Comparison of ENCODE assay signal across 14 cellular contexts in the genomic region with DNA sequence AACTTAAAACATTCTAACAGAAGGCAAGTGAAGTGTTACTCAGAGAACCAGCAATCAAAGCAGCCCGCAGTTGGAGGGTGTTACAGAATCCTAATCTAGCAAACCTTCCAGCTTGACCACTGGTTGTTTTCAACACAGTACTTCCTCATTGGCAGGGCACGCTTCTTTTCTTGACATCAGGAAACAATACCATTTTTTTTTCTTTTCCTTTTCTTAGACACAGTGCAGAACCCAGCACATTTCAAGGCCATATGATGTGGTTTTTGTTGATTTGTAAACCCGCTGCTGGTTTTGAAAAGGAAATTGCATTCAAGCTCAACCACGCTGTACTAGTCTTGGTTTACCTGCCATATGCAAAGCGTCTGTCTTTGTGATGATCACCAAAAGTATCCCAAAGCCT. TPM values are rescaled to one million over a fixed set of nuclear protein-coding genes. Genes with fewer than 3 reads are reported as not detected.
A peak's percentile ranks its signal among the peaks of the same experiment; 100 is the strongest.
DNase-seq lines count a peak whose midpoint lies in the region; ATAC-seq and TF ChIP-seq lines count a peak whose summit lies in the region.
"Had no signal": no experiment of that assay in that cellular context is flagged by ENCODE, and none has a peak within 500 bp of the region (broad histone marks: within the 10 kb centered on the region; RNA-seq: fewer than 3 reads in every experiment).

No MANE protein-coding gene starts in this region.

- 20 to 70% methylated on average over 4 to 5 of the region's 5 CpGs for WGBS in gastroesophageal sphincter (ENCODE audit: low coverage in 1 of 2), 2 donors
- 7 to 22% (median 10%) methylated on average over 5 of the region's 5 CpGs for WGBS in spleen, 5 donors

- H3K27me3 ChIP-seq in gastroesophageal sphincter (no peaks in the 10 kb centered on the region), spleen (replicated peaks in 1 of 7) (no peaks in the 10 kb centered on the region), HAP-1 (ENCODE audit: low read depth) (no peaks in the 10 kb centered on the region)

- no peak for TF ChIP-seq CTCF in gastroesophageal sphincter (IDR thresholded peaks at IDR 0.05)
- no peak for TF ChIP-seq CTCF in spleen (IDR thresholded peaks at IDR 0.05 in 8 of 11, conservative IDR thresholded peaks at IDR 0.05 in 3 of 11)
- no peak for TF ChIP-seq CTCF in endothelial cell (IDR thresholded peaks at IDR 0.05; ENCODE audit: unreplicated experiment)

- H3K27ac ChIP-seq in gastroesophageal sphincter, result peak overlapping the region in 3 of 4 donors; percentile 25 to 76 (median 44)
- peak overlapping the region in 7 of 8 donors; percentile 56 to 73 (median 66) for H3K27ac ChIP-seq in spleen

- H3K27ac Mint-ChIP-seq in endothelial cell (ENCODE audit: unreplicated experiment), result no peak overlapping the region
- H3K27ac Mint-ChIP-seq: activated naive CD4-positive, alpha-beta T cell treated with anti-CD3 and anti-CD28 coated beads, Interleukin-2, amount 50 U/mL, for 24 hours; type B pancreatic cell had no signal

- H3K9me3 ChIP-seq in gastroesophageal sphincter (no peaks in the 10 kb centered on the region), spleen (peaks cover 0 to 15% (median 8%) of the 10 kb centered on the region in 8 donors), HAP-1 (no peaks in the 10 kb centered on the region)

- H3K4me1 ChIP-seq in gastroesophageal sphincter, result peaks cover 34 to 98% (median 38%) of the 10 kb centered on the region in 3 donors
- H3K4me1 ChIP-seq in spleen, result peaks cover 6 to 36% (median 20%) of the 10 kb centered on the region in 6 donors
- no peaks in the 10 kb centered on the region for H3K4me1 ChIP-seq in HAP-1

- no peak for TF ChIP-seq EP300 in gastroesophageal sphincter (IDR thresholded peaks at IDR 0.05)

- H3K4me3 ChIP-seq in gastroesophageal sphincter (no peak overlapping the region), spleen (no peak overlapping the region), HAP-1 (no peak overlapping the region)

- no peaks in the 10 kb centered on the region for H3K27me3 Mint-ChIP-seq in endothelial cell (ENCODE audit: unreplicated experiment)
- H3K27me3 Mint-ChIP-seq: type B pancreatic cell had no signal

- H3K4me1 Mint-ChIP-seq in endothelial cell (ENCODE audit: unreplicated experiment), result peaks cover 16% of the 10 kb centered on the region

- peaks cover 12% of the 10 kb centered on the region for H3K36me3 Mint-ChIP-seq in endothelial cell (ENCODE audit: low read depth, unreplicated experiment)
- H3K36me3 Mint-ChIP-seq: activated naive CD4-positive, alpha-beta T cell treated with anti-CD3 and anti-CD28 coated beads, Interleukin-2, amount 50 U/mL, for 24 hours had no signal

- no peaks in the 10 kb centered on the region for H3K9me3 Mint-ChIP-seq in endothelial cell (ENCODE audit: unreplicated experiment)
- H3K9me3 Mint-ChIP-seq: activated naive CD4-positive, alpha-beta T cell treated with anti-CD3 and anti-CD28 coated beads, Interleukin-2, amount 50 U/mL, for 24 hours; type B pancreatic cell had no signal

- intact Hi-C loops in spleen (cut with DNase I; ENCODE audit: low total_unique reads), result no loop called here

- peak; percentile 57 for ATAC-seq in GM19463 (IDR thresholded peaks at IDR 0.05; ENCODE audit: unreplicated experiment)
- ATAC-seq in gastroesophageal sphincter, result no peak
- no peak for ATAC-seq in HG02610 (IDR thresholded peaks at IDR 0.05; ENCODE audit: unreplicated experiment)
- ATAC-seq in HG02678 (IDR thresholded peaks at IDR 0.05; ENCODE audit: unreplicated experiment), result no peak

- H3K4me3 Mint-ChIP-seq in endothelial cell (ENCODE audit: unreplicated experiment), result no peak overlapping the region
- H3K4me3 Mint-ChIP-seq: activated naive CD4-positive, alpha-beta T cell treated with anti-CD3 and anti-CD28 coated beads, Interleukin-2, amount 50 U/mL, for 24 hours; type B pancreatic cell had no signal

- no peak for TF ChIP-seq POLR2A in gastroesophageal sphincter (IDR thresholded peaks at IDR 0.05)
- no peak for TF ChIP-seq POLR2A in spleen (IDR thresholded peaks at IDR 0.05)

- no peaks in the 10 kb centered on the region for H3K36me3 ChIP-seq in gastroesophageal sphincter
- H3K36me3 ChIP-seq in spleen, result no peaks in the 10 kb centered on the region
- no peaks in the 10 kb centered on the region for H3K36me3 ChIP-seq in HAP-1 (replicated peaks)

- in situ Hi-C loops in HAP-1 (cut with MboI; ENCODE audit: low sequenced_read_pairs), result no loop called here

- peak; percentile 60 to 70 for DNase-seq in Kasumi-1 (lab: John Stamatoyannopoulos, UW)
- no peak for DNase-seq in spleen
- no peak for DNase-seq in HAP-1 (ENCODE audit: low spot score in 2 of 2)
- DNase-seq in endothelial cell (ENCODE audit: low spot score), result no peak
- DNase-seq: DMS79 treated with DMSO at 0.1 percent for 48 hours, mesendoderm, NCI-H2107 had no signal

RNA-seq across cellular contexts. Expression of a gene that starts 33.4 kb away (rescaled TPM):
- total RNA-seq in gastroesophageal sphincter (10 to 100 TPM; 15.5 to 44.0 (median 25.3) TPM), spleen (10 to 100 TPM; 12.1 to 49.2 (median 24.8) TPM), endothelial cell (ENCODE audit: unreplicated experiment) (20.3 TPM)
- 10 to 100 TPM in 1 of 3 donors, 1 to 10 TPM in 2; 4.9 to 15.3 (median 4.9) TPM for polyA plus RNA-seq in spleen
- total RNA-seq: T-helper 2 cell treated with Interferon-gamma antibody and Interleukin-4, amounts not matched to agents 100 ng/mL and 5 ng/mL, for 36 hours had no signal

Comparison
In these comparisons a context has a peak if more than half of its experiments do, and no peak if none do; other contexts are left out.
1. DNase-seq: peak in Kasumi-1 (2 of 2); none in spleen (single experiment), HAP-1 (0 of 2) and endothelial cell (single experiment).